Comparison of ENCODE assay signal across 15 cellular contexts in genomic region chr14:92888896-92889295, GRCh38. TPM values are rescaled to one million over a fixed set of nuclear protein-coding genes. Genes with fewer than 3 reads are reported as not detected.
DNase-seq lines count a peak whose midpoint lies in the region; ATAC-seq and TF ChIP-seq lines count a peak whose summit lies in the region.
"Had no signal": no experiment of that assay in that cellular context is flagged by ENCODE, and none has a peak within 500 bp of the region (broad histone marks: within the 10 kb centered on the region; RNA-seq: fewer than 3 reads in every experiment).

No MANE protein-coding gene starts in this region.

- H3K4me3 Mint-ChIP-seq in glutamatergic neuron (ENCODE audit: unreplicated experiment): no peak overlapping the region
- H3K4me3 Mint-ChIP-seq: CD4-positive, alpha-beta memory T cell had no signal

- no peak for ATAC-seq in HG02763 (IDR thresholded peaks at IDR 0.05; ENCODE audit: unreplicated experiment)

- H3K4me1 Mint-ChIP-seq in glutamatergic neuron (ENCODE audit: low read depth, unreplicated experiment): peaks cover 19% of the 10 kb centered on the region

- TF ChIP-seq CTCF in glutamatergic neuron (IDR thresholded peaks at IDR 0.05; ENCODE audit: partially characterized antibody, unreplicated experiment): no peak

- peaks cover 20% of the 10 kb centered on the region for H3K9me3 Mint-ChIP-seq in glutamatergic neuron (ENCODE audit: unreplicated experiment)

- peaks cover 47% of the 10 kb centered on the region for H3K36me3 Mint-ChIP-seq in glutamatergic neuron (ENCODE audit: unreplicated experiment)

- peak overlapping the region; percentile 18 for H3K27ac Mint-ChIP-seq in glutamatergic neuron (ENCODE audit: unreplicated experiment)

- DNase-seq in SIG-M5 treated with dmso at 0.1 percent for 504 hours (lab: John Stamatoyannopoulos, UW; ENCODE audit: unreplicated experiment) (peak; percentile 57), SIG-M5 (lab: John Stamatoyannopoulos, UW) (no peak), NOMO-1 treated with DMSO at 0.1 percent for 48 hours (lab: John Stamatoyannopoulos, UW; ENCODE audit: unreplicated experiment) (peak; percentile 42), glutamatergic neuron (no peak), dedifferentiated amniotic fluid mesenchymal stem cell (ENCODE audit: extremely low spot score) (no peak), amniotic stem cell (lab: John Stamatoyannopoulos, UW) (no peak), cerebellar cortex (ENCODE audit: low spot score) (no peak)
- DNase-seq: 8988T; CD4-positive, alpha-beta memory T cell; DMS79 treated with DMSO at 0.1 percent for 48 hours; EL; GM23248; H7 had no signal

- peaks cover 10% of the 10 kb centered on the region for H3K27me3 Mint-ChIP-seq in glutamatergic neuron (ENCODE audit: unreplicated experiment)

RNA-seq across cellular contexts. Expression of gene CHGA, which starts 34.1 kb away (rescaled TPM):
- 663 TPM for total RNA-seq in glutamatergic neuron (ENCODE audit: unreplicated experiment)
- total RNA-seq: CD4-positive, alpha-beta memory T cell; GM23248; HT-29 had no signal

Comparison
In these comparisons a context has a peak if more than half of its experiments do, and no peak if none do; other contexts are left out.
1. DNase-seq: peak in SIG-M5 treated with dmso at 0.1 percent for 504 hours (single experiment) and NOMO-1 treated with DMSO at 0.1 percent for 48 hours (single experiment); none in SIG-M5 (single experiment), glutamatergic neuron (single experiment), dedifferentiated amniotic fluid mesenchymal stem cell (single experiment), amniotic stem cell (single experiment) and cerebellar cortex (single experiment).